In the genomic region with DNA sequence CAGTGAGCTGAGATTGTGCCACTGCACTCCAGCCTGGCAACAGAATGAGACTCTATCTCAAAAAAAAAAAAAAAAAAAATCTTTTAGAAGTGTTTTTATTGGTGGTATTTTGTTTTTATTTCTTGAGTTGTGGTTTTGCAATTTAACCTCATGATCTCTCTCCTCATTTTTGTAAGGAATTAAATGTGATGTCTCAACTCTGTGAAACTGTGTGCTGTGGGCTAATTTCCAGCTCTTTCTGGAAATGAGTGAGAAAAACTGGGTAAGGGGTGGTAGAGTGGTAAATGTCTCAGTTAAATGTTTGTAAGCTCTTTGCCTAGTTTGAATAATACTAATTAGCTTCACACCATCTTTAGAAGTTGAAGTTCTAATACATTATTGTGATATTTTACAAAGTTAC, we compare ENCODE assay signal across 18 cellular contexts.
"Had no signal": no experiment of that assay in that cellular context is flagged by ENCODE, and none has a peak within 500 bp of the region (broad histone marks: within the 10 kb centered on the region; RNA-seq: fewer than 3 reads in every experiment).

No MANE protein-coding gene starts in this region.

- H3K9me3 ChIP-seq: psoas muscle, right lobe of liver, spleen, testis, upper lobe of right lung had no signal

- H3K27me3 ChIP-seq: right lobe of liver, spleen, testis, upper lobe of right lung had no signal

- DNase-seq: activated CD4-positive, alpha-beta T cell treated with anti-CD3 and anti-CD28 coated beads, Interleukin-2, amount 50 U/mL, for 1 hour; activated CD8-positive, alpha-beta memory T cell treated with anti-CD3 and anti-CD28 coated beads for 24 hours; activated naive CD4-positive, alpha-beta T cell; caudate nucleus; effector CD8-positive, alpha-beta T cell; hypothalamus; left ventricle myocardium superior; mesendoderm; nephron progenitor cell; occipital lobe; psoas muscle; right lobe of liver; spleen; stimulated activated CD4-positive, alpha-beta T cell treated with anti-CD3 and anti-CD28 coated beads, Interleukin-1b, Interleukin-23, amount 100 ng/mL, for 48 hours; stimulated activated naive CD8-positive, alpha-beta T cell treated with anti-CD3 and anti-CD28 coated beads, Interleukin-15, amount 100 ng/mL, for 72 hours; testis; upper lobe of right lung had no signal

- H3K27ac Mint-ChIP-seq: activated T-helper 1 cell treated with anti-CD3 and anti-CD28 coated beads, Interleukin-12 subunit alpha, Interleukin-12 subunit beta, Interleukin-2, Interleukin-4 antibody, amounts not matched to agents 30 ng/mL and 10 ng/mL and 1 ng/mL, durations not matched to agents 14 hours and 24 hours and 36 hours; nephron progenitor cell had no signal

- ATAC-seq: left ventricle myocardium superior; psoas muscle; right lobe of liver; stimulated activated naive CD8-positive, alpha-beta T cell treated with anti-CD3 and anti-CD28 coated beads, Interleukin-15, amount 100 ng/mL, for 72 hours; upper lobe of right lung had no signal

- H3K27ac ChIP-seq: psoas muscle, spleen, testis, upper lobe of right lung had no signal

- H3K9me3 Mint-ChIP-seq: activated T-helper 1 cell treated with anti-CD3 and anti-CD28 coated beads, Interleukin-12 subunit alpha, Interleukin-12 subunit beta, Interleukin-2, Interleukin-4 antibody, amounts not matched to agents 30 ng/mL and 10 ng/mL and 1 ng/mL, durations not matched to agents 14 hours and 24 hours and 36 hours; nephron progenitor cell; stimulated activated naive CD8-positive, alpha-beta T cell treated with anti-CD3 and anti-CD28 coated beads, Interleukin-15, amount 100 ng/mL, for 72 hours had no signal

- H3K4me1 ChIP-seq: psoas muscle, spleen, testis, upper lobe of right lung had no signal

- H3K4me3 ChIP-seq: psoas muscle, right lobe of liver, spleen, testis, upper lobe of right lung had no signal
